Comparison of ENCODE assay signal across 1 cellular context in the genomic region with DNA sequence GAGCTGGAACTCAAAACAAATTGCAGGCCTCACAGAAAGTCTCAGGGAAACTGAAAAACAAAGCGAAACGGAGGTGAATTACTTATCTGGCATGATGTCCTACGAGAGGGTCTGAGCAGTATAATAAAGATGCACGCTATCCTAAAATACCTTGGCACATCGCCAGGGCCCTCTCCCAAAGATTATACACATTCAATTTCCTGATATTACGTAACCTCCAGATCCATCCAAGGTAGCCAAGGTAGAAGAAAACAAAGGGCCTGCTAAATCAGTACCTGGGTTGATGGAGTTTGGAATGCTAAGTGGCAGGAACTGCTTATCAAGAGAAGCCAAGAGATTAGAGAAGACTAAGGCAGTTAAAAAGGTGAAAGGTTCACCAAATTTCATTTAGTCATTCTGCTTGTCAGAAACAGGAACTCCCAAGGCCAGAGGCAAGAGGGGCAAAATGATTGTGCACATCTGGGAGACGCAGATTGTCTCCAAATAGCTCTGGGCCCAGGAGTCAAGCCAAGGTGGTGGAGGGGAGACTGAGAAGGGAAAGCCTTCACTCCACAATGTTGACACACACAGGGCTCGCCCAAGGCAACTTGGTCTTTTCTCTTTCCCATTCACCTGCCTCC.
TF ChIP-seq lines count a peak whose summit lies in the region.

No MANE protein-coding gene starts in this region.

TF ChIP-seq in IMR-90, 13 proteins besides CTCF, POLR2A, EP300 and RAD21 (continued from another document):
- TF ChIP-seq CEBPB (IDR thresholded peaks at IDR 0.05; ENCODE audit: low read depth, low read length), result peak; percentile 49
TF ChIP-seq in IMR-90: peak in this region for 1.
